8 cellular contexts compared by ENCODE assay signal in the genomic region with DNA sequence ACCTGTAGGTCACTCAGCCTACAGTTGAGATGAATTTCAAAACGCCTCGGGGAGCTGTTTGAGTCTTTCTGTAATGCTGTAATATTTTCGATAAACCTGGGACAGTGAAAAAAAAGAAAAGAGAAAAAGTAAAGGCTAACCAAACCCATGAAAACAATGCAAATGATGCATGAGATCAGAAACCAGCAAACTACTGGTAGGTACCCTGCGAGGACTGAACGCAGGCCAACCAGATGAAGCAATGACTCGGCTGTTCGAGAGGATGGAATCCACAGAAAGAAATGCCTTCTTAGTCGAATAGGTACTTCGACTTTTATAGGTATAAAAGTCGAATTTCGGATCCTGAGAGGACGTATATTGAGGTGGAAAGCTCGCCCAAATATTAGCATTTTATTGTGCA. TPM values are rescaled to one million over a fixed set of nuclear protein-coding genes. Genes with fewer than 3 reads are reported as not detected.
DNase-seq lines count a peak whose midpoint lies in the region; ATAC-seq, FAIRE-seq and TF ChIP-seq lines count a peak whose summit lies in the region.

No MANE protein-coding gene starts in this region.

- peak; percentile 45 for ATAC-seq in Right ventricle myocardium superior (ENCODE audit: poor library complexity)

- no peaks in the 10 kb centered on the region for H3K27me3 ChIP-seq in esophagus squamous epithelium
- no peaks in the 10 kb centered on the region for H3K27me3 ChIP-seq in neuron (ENCODE audit: insufficient read depth, low read length)

- TF ChIP-seq POLR2A in esophagus squamous epithelium (IDR thresholded peaks at IDR 0.05): no peak

- H3K27ac ChIP-seq in SK-N-MC (peak overlapping the region; percentile 83), esophagus squamous epithelium (peak overlapping the region in 3 of 4 donors; percentile 71 to 86 (median 72))

- intact Hi-C loops in Right ventricle myocardium superior (cut with DNase I): no loop called here
- intact Hi-C loops in cardiac septum (cut with DNase I): no loop called here
- intact Hi-C loops in esophagus squamous epithelium (cut with DNase I): no loop called here

- H3K4me3 ChIP-seq in SK-N-MC: peak overlapping the region; percentile 95
- H3K4me3 ChIP-seq in esophagus squamous epithelium: peak overlapping the region; percentile 62 to 97 (median 84)
- H3K4me3 ChIP-seq in neuron (ENCODE audit: low read length): peak overlapping the region; percentile 58

- peak overlapping the region; percentile 87 for H2AFZ ChIP-seq in neuron (ENCODE audit: low read depth, low read length)

- TF ChIP-seq CTCF in esophagus squamous epithelium (IDR thresholded peaks at IDR 0.05): no peak

- peak overlapping the region; percentile 99 for H3K9ac ChIP-seq in SK-N-MC (ENCODE audit: insufficient read length)

- H3K9me3 ChIP-seq in SK-N-MC (ENCODE audit: low read depth, low read length) (no peaks in the 10 kb centered on the region), esophagus squamous epithelium (no peaks in the 10 kb centered on the region), neuron (ENCODE audit: low read length) (no peaks in the 10 kb centered on the region)

- WGBS in esophagus squamous epithelium, 2 donors: 16 to 25% methylated on average over 13 of the region's 13 CpGs

- H3K4me1 ChIP-seq in esophagus squamous epithelium (peaks cover 4 to 33% (median 11%) of the 10 kb centered on the region in 3 donors), neuron (ENCODE audit: insufficient read depth, low read length) (peaks cover 21% of the 10 kb centered on the region)

- FAIRE-seq in RCC 7860 (lab: Jason Lieb, UNC): no peak

- no peak for DNase-seq in Right ventricle myocardium superior
- DNase-seq in cardiac septum (ENCODE audit: low spot score): no peak
- no peak for DNase-seq in SK-N-MC (ENCODE audit: low read depth, low spot score)
- no peak for DNase-seq in esophagus squamous epithelium (lab: John Stamatoyannopoulos, UW)
- no peak for DNase-seq in NCI-H1436 treated with DMSO at 0.1 percent for 48 hours (lab: John Stamatoyannopoulos, UW)
- DNase-seq in T-helper 9 cell: no peak
- no peak for DNase-seq in RCC 7860 (ENCODE audit: low spot score)

- H3K36me3 ChIP-seq in SK-N-MC (ENCODE audit: insufficient read depth, low read length): peaks cover 21% of the 10 kb centered on the region
- H3K36me3 ChIP-seq in esophagus squamous epithelium: no peaks in the 10 kb centered on the region
- H3K36me3 ChIP-seq in neuron (ENCODE audit: insufficient read depth, low read length): peaks cover 20% of the 10 kb centered on the region

RNA-seq across cellular contexts. Expression of a gene that starts 0.5 kb away (rescaled TPM):
- total RNA-seq in Right ventricle myocardium superior (0.38 TPM), cardiac septum (0.48 TPM), esophagus squamous epithelium (1 to 10 TPM; 2.5 to 6.7 (median 3.3) TPM)

RNA-seq across cellular contexts. Expression of a gene that starts 6.8 kb away (rescaled TPM):
- total RNA-seq in Right ventricle myocardium superior (6.4 TPM), cardiac septum (5.1 TPM), esophagus squamous epithelium (10 to 100 TPM; 13.3 to 27.4 (median 20.4) TPM)
